Comparison of ENCODE assay signal across 12 cellular contexts in the genomic region with DNA sequence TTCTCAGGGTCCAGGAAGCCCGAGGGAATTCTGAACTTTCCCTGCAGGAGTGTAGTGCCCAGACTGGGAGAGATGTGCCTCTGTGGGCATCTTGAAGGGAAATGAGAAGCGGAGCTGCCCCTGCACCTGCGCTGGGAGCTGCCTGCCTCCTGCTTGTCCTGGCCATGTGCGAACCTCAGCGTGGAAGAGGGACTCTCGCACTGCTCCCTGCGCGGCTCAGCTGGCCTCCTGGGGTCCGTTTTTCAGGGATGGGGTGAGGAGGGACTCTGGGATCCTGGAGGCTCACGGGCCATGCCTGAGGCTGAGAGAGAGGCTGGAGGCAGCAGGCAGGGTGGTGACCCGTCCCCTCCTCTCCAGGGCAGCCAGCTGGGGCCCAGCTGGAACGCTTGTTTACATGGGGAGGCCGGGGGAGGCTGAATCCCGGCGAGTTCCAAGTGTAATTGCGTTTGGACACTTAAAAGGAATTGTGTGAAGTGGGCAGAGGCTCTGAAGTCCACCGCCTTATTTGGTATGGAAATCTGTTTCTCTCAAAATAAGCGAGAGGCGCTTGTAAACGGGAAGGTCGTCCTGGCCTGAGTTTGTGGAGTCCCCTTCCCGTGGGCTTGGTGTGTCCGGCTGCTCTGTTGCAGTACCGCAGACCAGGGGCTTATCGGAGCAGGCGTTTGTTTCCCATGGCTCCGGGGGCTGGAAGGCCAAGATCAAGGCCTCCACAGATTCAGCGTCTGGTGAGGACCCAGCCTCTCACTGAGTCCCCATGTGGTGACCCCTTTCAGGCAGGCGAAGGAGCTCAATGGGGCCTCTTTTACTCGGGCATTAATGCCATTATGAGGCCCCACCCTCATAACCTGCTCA. TPM values are rescaled to one million over a fixed set of nuclear protein-coding genes. Genes with fewer than 3 reads are reported as not detected.
DNase-seq lines count a peak whose midpoint lies in the region; ATAC-seq and TF ChIP-seq lines count a peak whose summit lies in the region.
"Had no signal": no experiment of that assay in that cellular context is flagged by ENCODE, and none has a peak within 500 bp of the region (broad histone marks: within the 10 kb centered on the region; RNA-seq: fewer than 3 reads in every experiment).

No MANE protein-coding gene starts in this region.

- H3K23ac ChIP-seq in trophoblast cell (ENCODE audit: low read length), result no peak overlapping the region

- no peaks in the 10 kb centered on the region for H3K36me3 Mint-ChIP-seq in activated CD8-positive, alpha-beta memory T cell treated with anti-CD3 and anti-CD28 coated beads, Interleukin-2, amount 10 ng/mL, durations not matched to agents 7 days and 5 days

- no peak overlapping the region for H3K27ac Mint-ChIP-seq in activated CD8-positive, alpha-beta memory T cell treated with anti-CD3 and anti-CD28 coated beads, Interleukin-2, amount 10 ng/mL, durations not matched to agents 7 days and 5 days

- no peak overlapping the region for H4K8ac ChIP-seq in trophoblast cell (ENCODE audit: low read depth, low read length)

- H3K27me3 Mint-ChIP-seq in activated CD8-positive, alpha-beta memory T cell treated with anti-CD3 and anti-CD28 coated beads, Interleukin-2, amount 10 ng/mL, durations not matched to agents 7 days and 5 days, result peaks cover 13% of the 10 kb centered on the region

- H2BK12ac ChIP-seq in trophoblast cell (ENCODE audit: low read length), result no peak overlapping the region

- 44% methylated on average over 30 of the region's 30 CpGs for WGBS in GM23248 (ENCODE audit: low coverage in 1 of 2, low lambda C conversion rate in 2 of 2, missing lambda C conversion rate in 2 of 2), 2 experiments
- WGBS in sigmoid colon, 2 donors, result 24 to 33% methylated on average over 30 of the region's 30 CpGs
- no CpG with 5 or more reads among the region's 30 CpGs for WGBS in trophoblast cell (ENCODE audit: extremely low coverage, insufficient coverage, insufficient read length)

- peak; percentile 14 to 18 for TF ChIP-seq POLR2A in sigmoid colon (IDR thresholded peaks at IDR 0.05)

- no peak for TF ChIP-seq CTCF in right atrium auricular region (IDR thresholded peaks at IDR 0.05)
- TF ChIP-seq CTCF in sigmoid colon (IDR thresholded peaks at IDR 0.05), result no peak

- H3K36me3 ChIP-seq in GM23248 (ENCODE audit: low read depth) (no peaks in the 10 kb centered on the region), right atrium auricular region (no peaks in the 10 kb centered on the region), sigmoid colon (peaks cover 0 to 7% (median 3%) of the 10 kb centered on the region in 4 donors), trophoblast cell (ENCODE audit: control insufficient read depth in 1 of 2, insufficient read depth in 2 of 2, low read length in 2 of 2) (no peaks in the 10 kb centered on the region)

- H3K9me3 ChIP-seq in GM23248 (ENCODE audit: low read depth) (no peaks in the 10 kb centered on the region), right atrium auricular region (no peaks in the 10 kb centered on the region), sigmoid colon (no peaks in the 10 kb centered on the region), trophoblast cell (ENCODE audit: insufficient read depth, low read depth, low read length) (peaks cover 6% of the 10 kb centered on the region)

- H4K20me1 ChIP-seq in GM23248 (ENCODE audit: insufficient read depth), result no peaks in the 10 kb centered on the region

- no peaks in the 10 kb centered on the region for H3K9me2 ChIP-seq in GM23248 (ENCODE audit: insufficient read depth)

- no peak overlapping the region for H2BK5ac ChIP-seq in trophoblast cell (ENCODE audit: low read depth, low read length, poor library complexity)

- H2AK5ac ChIP-seq in trophoblast cell (ENCODE audit: low read length), result no peak overlapping the region

- H4K12ac ChIP-seq in trophoblast cell (ENCODE audit: low read depth, low read length), result no peak overlapping the region

- peak; percentile 11 for DNase-seq in GM23248
- DNase-seq in right atrium auricular region (ENCODE audit: low spot score), result no peak
- DNase-seq in sigmoid colon, result peak; percentile 96
- no peak for DNase-seq in trophoblast cell
- no peak for DNase-seq in iPS-NIHi11 (ENCODE audit: low spot score)
- no peak for DNase-seq in activated CD4-positive, alpha-beta T cell treated with anti-CD3 and anti-CD28 coated beads, Interleukin-2, amount 50 U/mL, for 48 hours
- no peak for DNase-seq in activated CD8-positive, alpha-beta memory T cell treated with anti-CD3 and anti-CD28 coated beads, Interleukin-2, amount 10 ng/mL, durations not matched to agents 7 days and 5 days
- DNase-seq: DMS153; Kasumi-1; stimulated activated CD4-positive, alpha-beta T cell treated with anti-CD3 and anti-CD28 coated beads, Interleukin-2, amount 100 ng/mL, for 24 hours had no signal

- CTCF ChIA-PET in activated CD8-positive, alpha-beta memory T cell treated with anti-CD3 and anti-CD28 coated beads, Interleukin-2, amount 10 ng/mL, durations not matched to agents 7 days and 5 days (lab: Charles Lee), result no interaction called here

- no peak overlapping the region for H3K4ac ChIP-seq in trophoblast cell (ENCODE audit: low read depth, low read length)

- H3K4me2 ChIP-seq in GM23248 (ENCODE audit: unreplicated experiment) (no peak overlapping the region), trophoblast cell (ENCODE audit: low read length) (no peak overlapping the region)

- no peak overlapping the region for H3K18ac ChIP-seq in trophoblast cell (ENCODE audit: low read length)

- H3K27ac ChIP-seq in GM23248 (no peak overlapping the region), right atrium auricular region (peak overlapping the region; percentile 82 to 90), sigmoid colon (peak overlapping the region; percentile 91 to 100 (median 98)), trophoblast cell (ENCODE audit: low read depth, low read length) (no peak overlapping the region)

- H4K91ac ChIP-seq in trophoblast cell (ENCODE audit: low read depth, low read length), result no peak overlapping the region

- no peaks in the 10 kb centered on the region for H3K9me3 Mint-ChIP-seq in activated CD8-positive, alpha-beta memory T cell treated with anti-CD3 and anti-CD28 coated beads, Interleukin-2, amount 10 ng/mL, durations not matched to agents 7 days and 5 days (ENCODE audit: low read depth)

- H3K4me1 Mint-ChIP-seq in activated CD8-positive, alpha-beta memory T cell treated with anti-CD3 and anti-CD28 coated beads, Interleukin-2, amount 10 ng/mL, durations not matched to agents 7 days and 5 days, result peaks cover 2% of the 10 kb centered on the region

- H3K27me3 ChIP-seq in GM23248 (replicated peaks; ENCODE audit: insufficient read depth) (no peaks in the 10 kb centered on the region), right atrium auricular region (peaks cover 0 to 3% of the 10 kb centered on the region in 2 donors), sigmoid colon (no peaks in the 10 kb centered on the region), trophoblast cell (ENCODE audit: insufficient read depth, low read length) (no peaks in the 10 kb centered on the region)

- H3K4me3 Mint-ChIP-seq in activated CD8-positive, alpha-beta memory T cell treated with anti-CD3 and anti-CD28 coated beads, Interleukin-2, amount 10 ng/mL, durations not matched to agents 7 days and 5 days, result no peak overlapping the region

- peak in 2 of 4 donors; percentile 33 to 92 for TF ChIP-seq EP300 in sigmoid colon (IDR thresholded peaks at IDR 0.05)

- H3K4me3 ChIP-seq in GM23248, result no peak overlapping the region
- H3K4me3 ChIP-seq in right atrium auricular region, result peak overlapping the region in 1 of 2 donors; percentile 56
- H3K4me3 ChIP-seq in sigmoid colon, result peak overlapping the region; percentile 75 to 84 (median 78)
- H3K4me3 ChIP-seq in trophoblast cell (ENCODE audit: low read depth, low read length), result no peak overlapping the region

- intact Hi-C loops in sigmoid colon (cut with DNase I), result loop anchor here (1.0 to 5.0 kb wide), 2 partner anchors 34 to 172 kb away; a partner anchor contains a TSS

- H3K79me2 ChIP-seq in GM23248 (ENCODE audit: insufficient read depth) (0 out of 2 replicates have a peak, but pooled peaks cover 11% of the 10 kb centered on the region), trophoblast cell (ENCODE audit: control insufficient read depth, insufficient read depth, low read length, poor library complexity) (no peaks in the 10 kb centered on the region)

- 0 out of 3 replicates have a peak, but pooled peaks have one; percentile 5 for ATAC-seq in SK-N-SH treated with all-trans-retinoic acid at 6 μM for 48 hours
- no peak for ATAC-seq in activated CD8-positive, alpha-beta memory T cell treated with anti-CD3 and anti-CD28 coated beads, Interleukin-2, amount 10 ng/mL, durations not matched to agents 7 days and 5 days

- H3K4me1 ChIP-seq in GM23248 (ENCODE audit: insufficient read depth), result peaks cover 32% of the 10 kb centered on the region
- peaks cover 0 to 49% of the 10 kb centered on the region in 2 donors for H3K4me1 ChIP-seq in right atrium auricular region
- peaks cover 0 to 55% (median 46%) of the 10 kb centered on the region in 4 donors for H3K4me1 ChIP-seq in sigmoid colon
- H3K4me1 ChIP-seq in trophoblast cell (ENCODE audit: control insufficient read depth in 1 of 2, insufficient read depth in 2 of 2, low read length in 2 of 2), result peaks cover 21 to 26% of the 10 kb centered on the region in 2 experiments

- H3F3A ChIP-seq in GM23248 (ENCODE audit: insufficient read depth), result no peaks in the 10 kb centered on the region

- H2AFZ ChIP-seq in GM23248 (no peak overlapping the region; the same call in 1 of the 2 replicates), trophoblast cell (ENCODE audit: insufficient read depth, low read length, poor library complexity) (no peak overlapping the region)

- peaks cover 2% of the 10 kb centered on the region for H3K79me1 ChIP-seq in trophoblast cell (ENCODE audit: low read length)

- in situ Hi-C loops in GM23248 (cut with MboI), result no loop called here

- H2BK120ac ChIP-seq in trophoblast cell (ENCODE audit: insufficient read depth, low read length, poor library complexity), result no peak overlapping the region

- H3K9ac ChIP-seq in GM23248, result no peak overlapping the region
- H3K9ac ChIP-seq in trophoblast cell (ENCODE audit: low read length), result no peak overlapping the region

- H3K14ac ChIP-seq in trophoblast cell (ENCODE audit: low read length), result no peak overlapping the region

RNA-seq across cellular contexts. Expression of a gene that starts 1.3 kb away (rescaled TPM):
- 25.3 and 36.0 TPM in 2 replicates for total RNA-seq in GM23248 (2014; rRNA removed; shearing (Covaris generic))
- polyA plus RNA-seq in GM23248 (2016; fragmentation: Nextera tagmentation; extraction: Ambion mirVana) (20.7 and 21.2 TPM in 2 replicates), sigmoid colon (10 to 100 TPM in 1 of 3 donors, 1 to 10 TPM in 2; 1.8 to 18.7 (median 4.2) TPM)
- total RNA-seq in right atrium auricular region (10 to 100 TPM; 10.8 to 17.6 TPM), sigmoid colon (100 to 1,000 TPM; 118 to 263 (median 138) TPM)
- 0.29 and 0.39 TPM in 2 replicates for polyA plus RNA-seq in trophoblast cell (2013)
- total RNA-seq in activated CD8-positive, alpha-beta memory T cell treated with anti-CD3 and anti-CD28 coated beads, Interleukin-2, amount 10 ng/mL, durations not matched to agents 7 days and 5 days, result not detected

RNA-seq across cellular contexts. Expression of a gene that starts 33.5 kb away (rescaled TPM):
- total RNA-seq in GM23248 (2014; rRNA removed; shearing (Covaris generic)), result not detected in 2 replicates
- polyA plus RNA-seq in GM23248 (2016; fragmentation: Nextera tagmentation; extraction: Ambion mirVana) (not detected in 2 replicates), sigmoid colon (not detected)
- total RNA-seq in right atrium auricular region (not detected), sigmoid colon (1 to 10 TPM in 3 of 4 donors, not detected in 1; 1.9 to 2.2 (median 2.1) TPM)
- polyA plus RNA-seq in trophoblast cell (2013), result not detected in 2 replicates
- total RNA-seq in activated CD8-positive, alpha-beta memory T cell treated with anti-CD3 and anti-CD28 coated beads, Interleukin-2, amount 10 ng/mL, durations not matched to agents 7 days and 5 days, result not detected
- total RNA-seq: kidney epithelial cell had no signal

RNA-seq across cellular contexts. Expression of a gene that starts 34.4 kb away (rescaled TPM):
- total RNA-seq in GM23248 (2014; rRNA removed; shearing (Covaris generic)), result 7.1 and 10.2 TPM in 2 replicates
- 8.5 and 8.7 TPM in 2 replicates for polyA plus RNA-seq in GM23248 (2016; fragmentation: Nextera tagmentation; extraction: Ambion mirVana)
- 1 to 10 TPM; 4.2 to 5.3 TPM for total RNA-seq in right atrium auricular region
- total RNA-seq in sigmoid colon, result 10 to 100 TPM; 17.5 to 43.5 (median 25.3) TPM
- 10 to 100 TPM in 1 of 3 donors, 1 to 10 TPM in 2; 1.6 to 14.4 (median 1.8) TPM for polyA plus RNA-seq in sigmoid colon
- 5.2 TPM in 2 replicates for polyA plus RNA-seq in trophoblast cell (2013)
- 10 to 100 TPM; 15.3 to 20.6 TPM for total RNA-seq in activated CD8-positive, alpha-beta memory T cell treated with anti-CD3 and anti-CD28 coated beads, Interleukin-2, amount 10 ng/mL, durations not matched to agents 7 days and 5 days

Comparison
In these comparisons a context has a peak if more than half of its experiments do, and no peak if none do; other contexts are left out.
1. DNase-seq: peak in GM23248 (single experiment) and sigmoid colon (single experiment); none in right atrium auricular region (single experiment), trophoblast cell (0 of 2), iPS-NIHi11 (single experiment), activated CD4-positive, alpha-beta T cell treated with anti-CD3 and anti-CD28 coated beads, Interleukin-2, amount 50 U/mL, for 48 hours (0 of 2) and activated CD8-positive, alpha-beta memory T cell treated with anti-CD3 and anti-CD28 coated beads, Interleukin-2, amount 10 ng/mL, durations not matched to agents 7 days and 5 days (single experiment).
2. H3K27ac ChIP-seq: peak in right atrium auricular region (2 of 2) and sigmoid colon (4 of 4); none in GM23248 (single experiment) and trophoblast cell (single experiment).
3. H3K4me3 ChIP-seq: peak in sigmoid colon (4 of 4); none in GM23248 (single experiment) and trophoblast cell (single experiment).
4. RNA of a gene that starts 1.3 kb away (total RNA-seq): 118 to 263 TPM in sigmoid colon, 25.3 to 36.0 TPM in GM23248 and 10.8 to 17.6 TPM in right atrium auricular region; not detected in activated CD8-positive, alpha-beta memory T cell treated with anti-CD3 and anti-CD28 coated beads, Interleukin-2, amount 10 ng/mL, durations not matched to agents 7 days and 5 days; every median in the first group is over 10 times any median in the second.